Comparison of ENCODE assay signal across 19 cellular contexts in the genomic region with DNA sequence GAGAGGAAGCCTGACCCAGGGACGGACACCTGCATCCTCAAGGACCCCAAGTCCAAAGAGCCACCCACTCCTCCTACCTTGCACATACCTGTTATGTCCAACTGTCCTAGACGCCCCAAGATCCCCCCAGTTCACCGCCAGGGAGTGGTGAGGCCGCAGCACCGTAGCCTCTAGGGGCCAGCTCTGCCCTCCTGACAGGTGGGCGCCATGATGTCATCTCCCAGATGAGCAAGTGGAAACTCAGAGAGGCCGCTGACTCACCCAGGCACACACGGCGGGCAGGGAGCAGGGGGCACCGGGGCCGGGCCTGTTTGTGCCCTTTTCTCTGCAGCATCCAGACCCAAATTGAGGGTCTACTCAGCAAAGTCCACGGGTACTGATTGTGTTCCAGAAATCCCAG. TPM values are rescaled to one million over a fixed set of nuclear protein-coding genes. Genes with fewer than 3 reads are reported as not detected.
"Had no signal": no experiment of that assay in that cellular context is flagged by ENCODE, and none has a peak within 500 bp of the region (broad histone marks: within the 10 kb centered on the region; RNA-seq: fewer than 3 reads in every experiment).

No MANE protein-coding gene starts in this region.

- H3K4me1 Mint-ChIP-seq: central memory CD8-positive, alpha-beta T cell; memory B cell had no signal

- DNase-seq: activated B cell treated with CpG ODN at 0.5 μM for 24 hours; activated CD4-positive, alpha-beta T cell treated with anti-CD3 and anti-CD28 coated beads for 48 hours; activated CD8-positive, alpha-beta memory T cell treated with anti-CD3 and anti-CD28 coated beads, Interleukin-2, amount 50 U/mL, for 4 hours; activated CD8-positive, alpha-beta T cell treated with anti-CD3 and anti-CD28 coated beads, Interleukin-2, amount 10 ng/mL, durations not matched to agents 7 days and 5 days; activated gamma-delta T cell; activated T-cell treated with anti-CD3 and anti-CD28 coated beads, Interleukin-2, amount 50 U/mL, for 48 hours; body of pancreas; cortex of kidney; effector CD4-positive, alpha-beta T cell; left colon; small intestine; stimulated activated naive CD8-positive, alpha-beta T cell treated with anti-CD3 and anti-CD28 coated beads, Interleukin-15, Interleukin-2, amounts not matched to agents 100 U/mL and 50 U/mL, for 24 hours; SW 1271 had no signal

- H3K4me1 ChIP-seq: body of pancreas had no signal

- H3K27ac ChIP-seq: body of pancreas, ovary, suprapubic skin had no signal

- H3K36me3 Mint-ChIP-seq: activated naive CD4-positive, alpha-beta T cell treated with anti-CD3 and anti-CD28 coated beads, Interleukin-2, amount 50 U/mL, for 72 hours; memory B cell had no signal

- H3K27me3 ChIP-seq: body of pancreas, ovary had no signal

- H3K9me3 ChIP-seq: body of pancreas, ovary, suprapubic skin had no signal

- ATAC-seq: activated CD8-positive, alpha-beta T cell treated with anti-CD3 and anti-CD28 coated beads, Interleukin-2, amount 10 ng/mL, durations not matched to agents 7 days and 5 days; activated naive CD4-positive, alpha-beta T cell treated with anti-CD3 and anti-CD28 coated beads, Interleukin-2, amount 50 U/mL, for 72 hours; body of pancreas; left colon; stimulated activated naive CD8-positive, alpha-beta T cell treated with anti-CD3 and anti-CD28 coated beads, Interleukin-15, Interleukin-2, amounts not matched to agents 100 U/mL and 50 U/mL, for 24 hours had no signal

- H3K4me3 Mint-ChIP-seq: activated B cell treated with CpG ODN at 0.5 μM for 24 hours; activated CD8-positive, alpha-beta T cell treated with anti-CD3 and anti-CD28 coated beads, Interleukin-2, amount 10 ng/mL, durations not matched to agents 7 days and 5 days; central memory CD8-positive, alpha-beta T cell; memory B cell had no signal

- H3K4me3 ChIP-seq: body of pancreas, ovary, suprapubic skin had no signal

- H3K27ac Mint-ChIP-seq: activated B cell treated with CpG ODN at 0.5 μM for 24 hours; activated CD8-positive, alpha-beta T cell treated with anti-CD3 and anti-CD28 coated beads, Interleukin-2, amount 10 ng/mL, durations not matched to agents 7 days and 5 days; activated naive CD4-positive, alpha-beta T cell treated with anti-CD3 and anti-CD28 coated beads, Interleukin-2, amount 50 U/mL, for 72 hours; memory B cell had no signal

- H3K9me3 Mint-ChIP-seq: activated B cell treated with CpG ODN at 0.5 μM for 24 hours; activated naive CD4-positive, alpha-beta T cell treated with anti-CD3 and anti-CD28 coated beads, Interleukin-2, amount 50 U/mL, for 72 hours; central memory CD8-positive, alpha-beta T cell; memory B cell had no signal

RNA-seq across cellular contexts. Expression of gene ZNF469, which starts 4.8 kb away (rescaled TPM):
- polyA plus RNA-seq: neural cell had no signal
